ENCODE assay signal across 20 cellular contexts in genomic region chr4:97411352-97411751, GRCh38.
DNase-seq lines count a peak whose midpoint lies in the region; ATAC-seq, FAIRE-seq and TF ChIP-seq lines count a peak whose summit lies in the region.
"Had no signal": no experiment of that assay in that cellular context is flagged by ENCODE, and none has a peak within 500 bp of the region (broad histone marks: within the 10 kb centered on the region; RNA-seq: fewer than 3 reads in every experiment).

No MANE protein-coding gene starts in this region.

- no peaks in the 10 kb centered on the region for H3K79me2 ChIP-seq in astrocyte (ENCODE audit: insufficient read depth, low read length)

- H3K4me3 Mint-ChIP-seq in astrocyte (ENCODE audit: unreplicated experiment) (no peak overlapping the region), nephron (no peak overlapping the region)
- H3K4me3 Mint-ChIP-seq: CD4-positive, alpha-beta memory T cell had no signal

- H3K4me1 ChIP-seq in right cardiac atrium (ENCODE audit: control insufficient read depth, insufficient read depth, low read length) = peaks cover 2% of the 10 kb centered on the region
- H3K4me1 ChIP-seq in heart right ventricle = no peaks in the 10 kb centered on the region
- H3K4me1 ChIP-seq in astrocyte (ENCODE audit: insufficient read depth, low read length) = no peaks in the 10 kb centered on the region
- no peaks in the 10 kb centered on the region for H3K4me1 ChIP-seq in thoracic aorta (ENCODE audit: control insufficient read depth in 1 of 2, low read depth in 2 of 2)
- H3K4me1 ChIP-seq in kidney (ENCODE audit: control insufficient read depth in 1 of 2, insufficient read depth in 1 of 2, low read depth in 1 of 2, low read length in 2 of 2) = no peaks in the 10 kb centered on the region
- no peaks in the 10 kb centered on the region for H3K4me1 ChIP-seq in foreskin keratinocyte

- DNase-seq in right cardiac atrium (peak in 2 of 3 donors; percentile 7 to 54), heart right ventricle (no peak), astrocyte (ENCODE audit: low read depth) (peak; percentile 45), thoracic aorta (ENCODE audit: low spot score) (no peak), kidney (no peak), foreskin keratinocyte (no peak), NOMO-1 (lab: John Stamatoyannopoulos, UW; ENCODE audit: unreplicated experiment in 2 of 2) (no peak)
- DNase-seq: C1 segment of cervical spinal cord; Calu3; CD4-positive, alpha-beta memory T cell; COR-L47; DMS53; DMS79 treated with DMSO at 0.1 percent for 48 hours; GF-D8; GOT3; H7; HCEC 1CT had no signal

- WGBS in right cardiac atrium = 49% methylated on average over 3 of the region's 3 CpGs
- 63 to 70% methylated on average over 3 of the region's 3 CpGs for WGBS in heart right ventricle, 2 donors

- no peaks in the 10 kb centered on the region for H3K27me3 ChIP-seq in right cardiac atrium (ENCODE audit: control insufficient read depth, insufficient read depth)
- H3K27me3 ChIP-seq in heart right ventricle = no peaks in the 10 kb centered on the region
- no peaks in the 10 kb centered on the region for H3K27me3 ChIP-seq in astrocyte (ENCODE audit: insufficient read depth, low read length)
- H3K27me3 ChIP-seq in thoracic aorta (replicated peaks; ENCODE audit: insufficient read depth) = no peaks in the 10 kb centered on the region
- no peaks in the 10 kb centered on the region for H3K27me3 ChIP-seq in foreskin keratinocyte

- no peak for FAIRE-seq in astrocyte (lab: Jason Lieb, UNC)
- FAIRE-seq in kidney (lab: Jason Lieb, UNC) = no peak
- FAIRE-seq: GM12891, GM18507 had no signal

- H3K27ac ChIP-seq in right cardiac atrium (ENCODE audit: low read length) (no peak overlapping the region), heart right ventricle (no peak overlapping the region), astrocyte (ENCODE audit: low read depth, low read length) (no peak overlapping the region), thoracic aorta (no peak overlapping the region), kidney (ENCODE audit: low read depth in 2 of 2, low read length in 2 of 2) (no peak overlapping the region), foreskin keratinocyte (no peak overlapping the region)

- H3K4me1 Mint-ChIP-seq in astrocyte (ENCODE audit: low read depth, unreplicated experiment) = no peaks in the 10 kb centered on the region
- peaks cover 9% of the 10 kb centered on the region for H3K4me1 Mint-ChIP-seq in nephron
- H3K4me1 Mint-ChIP-seq: CD4-positive, alpha-beta memory T cell had no signal

- no peaks in the 10 kb centered on the region for H3K36me3 ChIP-seq in heart right ventricle
- no peaks in the 10 kb centered on the region for H3K36me3 ChIP-seq in astrocyte (ENCODE audit: insufficient read depth, low read length)
- no peaks in the 10 kb centered on the region for H3K36me3 ChIP-seq in thoracic aorta
- H3K36me3 ChIP-seq in kidney (ENCODE audit: control insufficient read depth in 1 of 2, insufficient read depth in 2 of 2, low read length in 2 of 2) = no peaks in the 10 kb centered on the region

- H3K36me3 Mint-ChIP-seq in astrocyte (ENCODE audit: low read depth, unreplicated experiment) (no peaks in the 10 kb centered on the region), nephron (ENCODE audit: low read depth) (no peaks in the 10 kb centered on the region)
- H3K36me3 Mint-ChIP-seq: CD4-positive, alpha-beta memory T cell had no signal

- H3K9me3 ChIP-seq in right cardiac atrium (ENCODE audit: control insufficient read depth, low read length) = no peaks in the 10 kb centered on the region
- H3K9me3 ChIP-seq in heart right ventricle = peaks cover 0 to 25% (median 5%) of the 10 kb centered on the region in 11 donors
- no peaks in the 10 kb centered on the region for H3K9me3 ChIP-seq in astrocyte (ENCODE audit: insufficient read depth, low read depth, low read length)
- H3K9me3 ChIP-seq in thoracic aorta = no peaks in the 10 kb centered on the region
- peaks cover 2 to 3% of the 10 kb centered on the region in 2 donors for H3K9me3 ChIP-seq in kidney (ENCODE audit: control insufficient read depth in 1 of 2, low read length in 2 of 2)

- ATAC-seq in right cardiac atrium (peak in 1 of 2 donors; percentile 84), heart right ventricle (no peak), thoracic aorta (ENCODE audit: insufficient number of reproducible peaks, low FRiP score, low read depth) (peak; percentile 12), foreskin keratinocyte (no peak)

- H3K27me3 Mint-ChIP-seq in astrocyte (ENCODE audit: low read depth, unreplicated experiment) = no peaks in the 10 kb centered on the region
- H3K27me3 Mint-ChIP-seq in nephron (ENCODE audit: low read depth) = no peaks in the 10 kb centered on the region
- H3K27me3 Mint-ChIP-seq: CD4-positive, alpha-beta memory T cell had no signal

- H3K4me3 ChIP-seq in right cardiac atrium (ENCODE audit: low read length) (no peak overlapping the region), heart right ventricle (no peak overlapping the region), astrocyte (ENCODE audit: insufficient read depth, low read depth, low read length) (no peak overlapping the region), thoracic aorta (no peak overlapping the region), kidney (ENCODE audit: low read length in 2 of 2) (no peak overlapping the region)

- H4K20me1 ChIP-seq in astrocyte (ENCODE audit: insufficient read depth, low read length) = no peaks in the 10 kb centered on the region

- no peak overlapping the region for H2AFZ ChIP-seq in astrocyte (ENCODE audit: low read depth, low read length)

- TF ChIP-seq CTCF in heart right ventricle (IDR thresholded peaks at IDR 0.05) (no peak), astrocyte (IDR thresholded peaks at IDR 0.05; ENCODE audit: insufficient read depth, low read depth, low read length) (no peak), nephron (IDR thresholded peaks at IDR 0.05; ENCODE audit: unreplicated experiment in 3 of 3) (no peak), thoracic aorta (IDR thresholded peaks at IDR 0.05) (no peak), kidney (IDR thresholded peaks at IDR 0.05; ENCODE audit: borderline replicate concordance, extremely low read depth, insufficient read depth) (no peak), foreskin keratinocyte (conservative IDR thresholded peaks at IDR 0.05) (no peak)

- intact Hi-C loops in right cardiac atrium (cut with DNase I) (no loop called here), heart right ventricle (cut with DNase I) (no loop called here), kidney (cut with DNase I) (no loop called here)

- H3K9me3 Mint-ChIP-seq in astrocyte (ENCODE audit: unreplicated experiment) = no peaks in the 10 kb centered on the region
- H3K9me3 Mint-ChIP-seq in nephron = peaks cover 7% of the 10 kb centered on the region

- H3K27ac Mint-ChIP-seq in astrocyte (ENCODE audit: unreplicated experiment) (no peak overlapping the region), nephron (peak overlapping the region in 2 of 3 experiments; percentile 21 to 53)
- H3K27ac Mint-ChIP-seq: CD4-positive, alpha-beta memory T cell had no signal

- no peak overlapping the region for H3K9ac ChIP-seq in astrocyte (ENCODE audit: low read length)
- H3K9ac ChIP-seq in kidney (ENCODE audit: low read length in 2 of 2) = no peak overlapping the region

- H3K4me2 ChIP-seq in astrocyte (ENCODE audit: low read length) = no peak overlapping the region

Comparison
In these comparisons a context has a peak if more than half of its experiments do, and no peak if none do; other contexts are left out.
1. DNase-seq: peak in right cardiac atrium (2 of 3) and astrocyte (single experiment); none in heart right ventricle (0 of 2), thoracic aorta (single experiment), kidney (single experiment), foreskin keratinocyte (0 of 2) and NOMO-1 (0 of 2).